In the genomic region with DNA sequence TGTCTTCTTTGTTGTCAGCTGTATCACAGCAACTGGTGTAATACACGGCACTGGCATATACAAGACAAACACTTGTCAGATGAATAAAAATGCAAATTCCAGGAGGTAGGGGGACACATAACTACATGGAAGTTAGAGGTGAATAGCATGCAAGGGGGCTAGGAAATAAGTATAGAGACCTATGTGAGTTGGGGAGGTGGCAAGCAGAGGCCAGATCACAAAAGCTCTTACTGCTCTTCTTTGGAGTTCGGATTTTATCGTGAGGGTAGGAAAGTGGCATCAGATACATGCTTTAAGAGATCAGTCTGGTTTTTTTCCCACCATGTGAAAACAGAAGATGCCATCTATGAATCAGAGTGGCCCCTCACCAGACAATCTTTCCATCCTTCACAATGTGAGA, we compare ENCODE assay signal across 15 cellular contexts. TPM values are rescaled to one million over a fixed set of nuclear protein-coding genes. Genes with fewer than 3 reads are reported as not detected.
DNase-seq lines count a peak whose midpoint lies in the region; ATAC-seq and TF ChIP-seq lines count a peak whose summit lies in the region.
"Had no signal": no experiment of that assay in that cellular context is flagged by ENCODE, and none has a peak within 500 bp of the region (broad histone marks: within the 10 kb centered on the region; RNA-seq: fewer than 3 reads in every experiment).

No MANE protein-coding gene starts in this region.

- no peak overlapping the region for H3K27ac ChIP-seq in CD4-positive, alpha-beta T cell (ENCODE audit: low read depth, low read length)
- H3K27ac ChIP-seq in naive thymus-derived CD4-positive, alpha-beta T cell (ENCODE audit: low read depth, low read length): no peak overlapping the region
- H3K27ac ChIP-seq: breast epithelium had no signal

- H3K9me3 Mint-ChIP-seq in CD4-positive, alpha-beta T cell: no peaks in the 10 kb centered on the region
- H3K9me3 Mint-ChIP-seq in HFFc6: peaks cover 5% of the 10 kb centered on the region
- H3K9me3 Mint-ChIP-seq in activated T-helper 2 cell treated with anti-CD3 and anti-CD28 coated beads, Interferon-gamma antibody, Interleukin-2, Interleukin-4, amounts not matched to agents 10 μg/mL and 5 μg/mL and 100 μg/mL, durations not matched to agents 14 hours and 24 hours and 36 hours: no peaks in the 10 kb centered on the region
- H3K9me3 Mint-ChIP-seq in naive thymus-derived CD4-positive, alpha-beta T cell: no peaks in the 10 kb centered on the region
- H3K9me3 Mint-ChIP-seq: effector memory CD8-positive, alpha-beta T cell had no signal

- DNase-seq in CD4-positive, alpha-beta T cell: no peak
- DNase-seq in HFFc6: no peak
- DNase-seq in activated T-helper 2 cell treated with anti-CD3 and anti-CD28 coated beads, Interferon-gamma antibody, Interleukin-2, Interleukin-4, amounts not matched to agents 10 μg/mL and 5 μg/mL and 100 μg/mL, durations not matched to agents 14 hours and 24 hours and 36 hours (ENCODE audit: low spot score): no peak
- no peak for DNase-seq in naive thymus-derived CD4-positive, alpha-beta T cell
- DNase-seq: activated CD4-positive, alpha-beta T cell treated with anti-CD3 and anti-CD28 coated beads for 1 hour; activated gamma-delta T cell; effector memory CD8-positive, alpha-beta T cell; islet precursor cell; NCI-H1048; right cardiac atrium; stimulated activated naive CD4-positive, alpha-beta T cell treated with Interleukin-2 at 50 U/mL for 16 hours had no signal

- H3K4me1 ChIP-seq in naive thymus-derived CD4-positive, alpha-beta T cell (ENCODE audit: control insufficient read depth in 2 of 2, insufficient read depth in 2 of 2, low read length in 2 of 2): peaks cover 25 to 26% of the 10 kb centered on the region in 2 donors

- H3K36me3 ChIP-seq in naive thymus-derived CD4-positive, alpha-beta T cell (ENCODE audit: control insufficient read depth in 2 of 3, insufficient read depth in 3 of 3, low read length in 3 of 3): peaks cover 0 to 25% (median 0%) of the 10 kb centered on the region in 3 experiments
- H3K36me3 ChIP-seq: breast epithelium had no signal

- peaks cover 62% of the 10 kb centered on the region for H3K4me1 Mint-ChIP-seq in CD4-positive, alpha-beta T cell (ENCODE audit: low read depth)
- H3K4me1 Mint-ChIP-seq in HFFc6 (ENCODE audit: low read depth): peaks cover 33% of the 10 kb centered on the region
- H3K4me1 Mint-ChIP-seq in activated T-helper 2 cell treated with anti-CD3 and anti-CD28 coated beads, Interferon-gamma antibody, Interleukin-2, Interleukin-4, amounts not matched to agents 10 μg/mL and 5 μg/mL and 100 μg/mL, durations not matched to agents 14 hours and 24 hours and 36 hours (ENCODE audit: low read depth): peaks cover 40% of the 10 kb centered on the region
- H3K4me1 Mint-ChIP-seq in naive thymus-derived CD4-positive, alpha-beta T cell: peaks cover 40 to 65% (median 58%) of the 10 kb centered on the region in 7 donors

- ATAC-seq in CD4-positive, alpha-beta T cell (ENCODE audit: poor library complexity): no peak
- ATAC-seq in naive thymus-derived CD4-positive, alpha-beta T cell: no peak
- ATAC-seq in HG03457 (IDR thresholded peaks at IDR 0.05; ENCODE audit: unreplicated experiment) (no peak), HG03025 (IDR thresholded peaks at IDR 0.05; ENCODE audit: low FRiP score, unreplicated experiment) (no peak), HG03280 (IDR thresholded peaks at IDR 0.05; ENCODE audit: unreplicated experiment) (no peak)
- ATAC-seq: effector memory CD8-positive, alpha-beta T cell; right cardiac atrium had no signal

- H3K4me3 Mint-ChIP-seq in CD4-positive, alpha-beta T cell: peak overlapping the region; percentile 56
- peak overlapping the region; percentile 100 for H3K4me3 Mint-ChIP-seq in HFFc6
- H3K4me3 Mint-ChIP-seq in activated T-helper 2 cell treated with anti-CD3 and anti-CD28 coated beads, Interferon-gamma antibody, Interleukin-2, Interleukin-4, amounts not matched to agents 10 μg/mL and 5 μg/mL and 100 μg/mL, durations not matched to agents 14 hours and 24 hours and 36 hours (ENCODE audit: low read depth): no peak overlapping the region
- peak overlapping the region; percentile 14 to 100 (median 50) for H3K4me3 Mint-ChIP-seq in naive thymus-derived CD4-positive, alpha-beta T cell

- H3K9me3 ChIP-seq in CD4-positive, alpha-beta T cell (ENCODE audit: control insufficient read depth, low read length): no peaks in the 10 kb centered on the region
- no peaks in the 10 kb centered on the region for H3K9me3 ChIP-seq in naive thymus-derived CD4-positive, alpha-beta T cell (ENCODE audit: control insufficient read depth in 2 of 3, low read length in 3 of 3)
- H3K9me3 ChIP-seq: breast epithelium had no signal

- H3K4me3 ChIP-seq in naive thymus-derived CD4-positive, alpha-beta T cell (ENCODE audit: low read length): no peak overlapping the region
- H3K4me3 ChIP-seq: breast epithelium had no signal

- no peak for TF ChIP-seq CTCF in CD4-positive, alpha-beta T cell (IDR thresholded peaks at IDR 0.05)
- TF ChIP-seq CTCF in HFFc6 (IDR thresholded peaks at IDR 0.05): no peak

- intact Hi-C loops in CD4-positive, alpha-beta T cell (cut with DNase I, micrococcal nuclease): loop anchor here in 1 of 2 experiments (2.0 to 10.0 kb wide), 3 partner anchors 24 to 520 kb away; a partner anchor contains a TSS
- intact Hi-C loops in activated T-helper 2 cell treated with anti-CD3 and anti-CD28 coated beads, Interferon-gamma antibody, Interleukin-2, Interleukin-4, amounts not matched to agents 10 μg/mL and 5 μg/mL and 100 μg/mL, durations not matched to agents 14 hours and 24 hours and 36 hours (cut with micrococcal nuclease): loop anchor here (10.0 kb wide), 1 partner anchor 190 kb away; no protein-coding TSS in a partner anchor
- intact Hi-C loops in naive thymus-derived CD4-positive, alpha-beta T cell (cut with micrococcal nuclease): loop anchor here (10.0 kb wide), 2 partner anchors 610 to 1070 kb away; a partner anchor contains a TSS

- no peaks in the 10 kb centered on the region for H3K27me3 Mint-ChIP-seq in CD4-positive, alpha-beta T cell
- peaks cover 8% of the 10 kb centered on the region for H3K27me3 Mint-ChIP-seq in HFFc6 (ENCODE audit: insufficient read depth)
- no peaks in the 10 kb centered on the region for H3K27me3 Mint-ChIP-seq in activated T-helper 2 cell treated with anti-CD3 and anti-CD28 coated beads, Interferon-gamma antibody, Interleukin-2, Interleukin-4, amounts not matched to agents 10 μg/mL and 5 μg/mL and 100 μg/mL, durations not matched to agents 14 hours and 24 hours and 36 hours (ENCODE audit: low read depth)
- no peaks in the 10 kb centered on the region for H3K27me3 Mint-ChIP-seq in naive thymus-derived CD4-positive, alpha-beta T cell
- H3K27me3 Mint-ChIP-seq: effector memory CD8-positive, alpha-beta T cell had no signal

- peak overlapping the region; percentile 3 for H3K27ac Mint-ChIP-seq in CD4-positive, alpha-beta T cell
- H3K27ac Mint-ChIP-seq in HFFc6: peak overlapping the region; percentile 100
- peak overlapping the region; percentile 8 for H3K27ac Mint-ChIP-seq in activated T-helper 2 cell treated with anti-CD3 and anti-CD28 coated beads, Interferon-gamma antibody, Interleukin-2, Interleukin-4, amounts not matched to agents 10 μg/mL and 5 μg/mL and 100 μg/mL, durations not matched to agents 14 hours and 24 hours and 36 hours
- H3K27ac Mint-ChIP-seq in naive thymus-derived CD4-positive, alpha-beta T cell: peak overlapping the region in 4 of 9 donors; percentile 0 to 94 (median 26)

- no peaks in the 10 kb centered on the region for H3K27me3 ChIP-seq in CD4-positive, alpha-beta T cell (ENCODE audit: control insufficient read depth, insufficient read depth, low read length)
- H3K27me3 ChIP-seq in naive thymus-derived CD4-positive, alpha-beta T cell (ENCODE audit: control insufficient read depth in 2 of 2, insufficient read depth in 2 of 2, low read length in 2 of 2): no peaks in the 10 kb centered on the region
- H3K27me3 ChIP-seq: breast epithelium had no signal

- POLR2A ChIA-PET in CD4-positive, alpha-beta T cell (lab: Charles Lee): interaction anchor here (1.3 to 2.8 kb wide), 2 partner anchors 28 to 77 kb away, joined by 4 to 47 read pairs; a partner anchor contains a TSS
- POLR2A ChIA-PET in naive thymus-derived CD4-positive, alpha-beta T cell (lab: Charles Lee): no interaction called here

- peaks cover 56% of the 10 kb centered on the region for H3K36me3 Mint-ChIP-seq in CD4-positive, alpha-beta T cell (ENCODE audit: low read depth)
- H3K36me3 Mint-ChIP-seq in HFFc6 (ENCODE audit: low read depth): peaks cover 50% of the 10 kb centered on the region
- peaks cover 68% of the 10 kb centered on the region for H3K36me3 Mint-ChIP-seq in activated T-helper 2 cell treated with anti-CD3 and anti-CD28 coated beads, Interferon-gamma antibody, Interleukin-2, Interleukin-4, amounts not matched to agents 10 μg/mL and 5 μg/mL and 100 μg/mL, durations not matched to agents 14 hours and 24 hours and 36 hours (ENCODE audit: low read depth)
- peaks cover 9 to 18% (median 14%) of the 10 kb centered on the region in 5 donors for H3K36me3 Mint-ChIP-seq in naive thymus-derived CD4-positive, alpha-beta T cell

- CTCF ChIA-PET in CD4-positive, alpha-beta T cell (lab: Charles Lee): interaction anchor here (0.6 to 0.9 kb wide), 2 partner anchors 19 to 75 kb away, joined by 3 read pairs; no protein-coding TSS in a partner anchor
- CTCF ChIA-PET in naive thymus-derived CD4-positive, alpha-beta T cell (lab: Charles Lee): interaction anchor here (1.0 to 1.1 kb wide), 2 partner anchors 29 to 39 kb away, joined by 3 to 5 read pairs; a partner anchor contains a TSS

RNA-seq across cellular contexts. Expression of a gene that starts 2.8 kb away (rescaled TPM):
- total RNA-seq in CD4-positive, alpha-beta T cell: 100 to 1,000 TPM; 108 to 119 TPM
- total RNA-seq in HFFc6 (2021; fragmentation: NEBNext Ultra II Directional; extraction: Animal tissue kit (Norgen Biotek cat#: 25700)): 100 to 1,000 TPM; 152 to 180 (median 166) TPM
- 187 and 191 TPM in 2 replicates for total RNA-seq in activated T-helper 2 cell treated with anti-CD3 and anti-CD28 coated beads, Interferon-gamma antibody, Interleukin-2, Interleukin-4, amounts not matched to agents 10 μg/mL and 5 μg/mL and 100 μg/mL, durations not matched to agents 14 hours and 24 hours and 36 hours
- total RNA-seq in naive thymus-derived CD4-positive, alpha-beta T cell: 100 to 1,000 TPM in 4 of 5 experiments, 10 to 100 TPM in 1; 98.4 to 145 (median 109) TPM
- 100 to 1,000 TPM; 143 to 174 TPM for polyA plus RNA-seq in naive thymus-derived CD4-positive, alpha-beta T cell

RNA-seq across cellular contexts. Expression of a gene that starts 28.5 kb away (rescaled TPM):
- 10 to 100 TPM; 18.9 to 19.9 TPM for total RNA-seq in CD4-positive, alpha-beta T cell
- 100 to 1,000 TPM; 136 to 177 (median 168) TPM for total RNA-seq in HFFc6 (2021; fragmentation: NEBNext Ultra II Directional; extraction: Animal tissue kit (Norgen Biotek cat#: 25700))
- 320 and 328 TPM in 2 replicates for total RNA-seq in activated T-helper 2 cell treated with anti-CD3 and anti-CD28 coated beads, Interferon-gamma antibody, Interleukin-2, Interleukin-4, amounts not matched to agents 10 μg/mL and 5 μg/mL and 100 μg/mL, durations not matched to agents 14 hours and 24 hours and 36 hours
- total RNA-seq in naive thymus-derived CD4-positive, alpha-beta T cell: 100 to 1,000 TPM in 1 of 5 experiments, 10 to 100 TPM in 4; 25.5 to 157 (median 26.8) TPM
- 10 to 100 TPM; 36.8 to 48.0 TPM for polyA plus RNA-seq in naive thymus-derived CD4-positive, alpha-beta T cell

RNA-seq across cellular contexts. Expression of a gene that starts 29.2 kb away (rescaled TPM):
- total RNA-seq in CD4-positive, alpha-beta T cell: 1 to 10 TPM; 4.7 to 6.3 TPM
- total RNA-seq in HFFc6 (2021; fragmentation: NEBNext Ultra II Directional; extraction: Animal tissue kit (Norgen Biotek cat#: 25700)): 10 to 100 TPM; 19.3 to 26.3 (median 22.3) TPM
- 43.4 and 46.2 TPM in 2 replicates for total RNA-seq in activated T-helper 2 cell treated with anti-CD3 and anti-CD28 coated beads, Interferon-gamma antibody, Interleukin-2, Interleukin-4, amounts not matched to agents 10 μg/mL and 5 μg/mL and 100 μg/mL, durations not matched to agents 14 hours and 24 hours and 36 hours
- 10 to 100 TPM in 3 of 5 experiments, 1 to 10 TPM in 2; 7.7 to 30.7 (median 15.3) TPM for total RNA-seq in naive thymus-derived CD4-positive, alpha-beta T cell
- 10 to 100 TPM; 10.4 to 16.5 TPM for polyA plus RNA-seq in naive thymus-derived CD4-positive, alpha-beta T cell

RNA-seq across cellular contexts. Expression of a gene that starts 41.0 kb away (rescaled TPM):
- total RNA-seq in CD4-positive, alpha-beta T cell: under 1 TPM in 1 of 2 experiments, not detected in 1; 0.17 TPM
- under 1 TPM in 4 of 6 experiments, not detected in 2; 0.07 to 0.18 (median 0.12) TPM for total RNA-seq in HFFc6 (2021; fragmentation: NEBNext Ultra II Directional; extraction: Animal tissue kit (Norgen Biotek cat#: 25700))
- total RNA-seq in activated T-helper 2 cell treated with anti-CD3 and anti-CD28 coated beads, Interferon-gamma antibody, Interleukin-2, Interleukin-4, amounts not matched to agents 10 μg/mL and 5 μg/mL and 100 μg/mL, durations not matched to agents 14 hours and 24 hours and 36 hours: not detected in 2 replicates
- under 1 TPM in 2 of 5 experiments, not detected in 3; 0.19 to 0.43 TPM for total RNA-seq in naive thymus-derived CD4-positive, alpha-beta T cell
- not detected for polyA plus RNA-seq in naive thymus-derived CD4-positive, alpha-beta T cell
- total RNA-seq: breast epithelium, right cardiac atrium had no signal
